Comparison of ENCODE assay signal across 30 cellular contexts in genomic region chr9:36902063-36902735, GRCh38.
"Had no signal": no experiment of that assay in that cellular context is flagged by ENCODE, and none has a peak within 500 bp of the region (broad histone marks: within the 10 kb centered on the region; RNA-seq: fewer than 3 reads in every experiment).

No MANE protein-coding gene starts in this region.

- H3K79me2 ChIP-seq: parathyroid adenoma had no signal

- H3K9ac ChIP-seq: parathyroid adenoma had no signal

- FAIRE-seq: frontal cortex had no signal

- H3K9me3 Mint-ChIP-seq: activated CD4-positive, alpha-beta memory T cell treated with anti-CD3 and anti-CD28 coated beads, Interleukin-2, amount 10 ng/mL, durations not matched to agents 7 days and 5 days; activated CD4-positive, alpha-beta T cell treated with anti-CD3 and anti-CD28 coated beads, Interleukin-2, amount 10 ng/mL, durations not matched to agents 24 days and 14 days; activated T-helper 2 cell treated with anti-CD3 and anti-CD28 coated beads, Interferon-gamma antibody, Interleukin-2, Interleukin-4, amounts not matched to agents 10 μg/mL and 5 μg/mL and 100 μg/mL, durations not matched to agents 14 hours and 24 hours and 36 hours; nephron progenitor cell had no signal

- H3K4me3 Mint-ChIP-seq: activated CD4-positive, alpha-beta memory T cell treated with anti-CD3 and anti-CD28 coated beads, Interleukin-2, amount 10 ng/mL, durations not matched to agents 7 days and 5 days; activated CD4-positive, alpha-beta T cell treated with anti-CD3 and anti-CD28 coated beads, Interleukin-2, amount 10 ng/mL, durations not matched to agents 24 days and 14 days; activated naive CD8-positive, alpha-beta T cell; nephron progenitor cell; T-helper 17 cell had no signal

- H2AFZ ChIP-seq: parathyroid adenoma had no signal

- H3K9me3 ChIP-seq: body of pancreas, colonic mucosa, left ventricle myocardium inferior, neutrophil, psoas muscle, testis, transverse colon had no signal

- H3K4me1 ChIP-seq: body of pancreas, colonic mucosa, left ventricle myocardium inferior, parathyroid adenoma, psoas muscle, testis, transverse colon had no signal

- DNase-seq: activated CD4-positive, alpha-beta memory T cell treated with anti-CD3 and anti-CD28 coated beads, Interleukin-2, amount 10 ng/mL, durations not matched to agents 7 days and 5 days; activated CD4-positive, alpha-beta T cell treated with anti-CD3 and anti-CD28 coated beads, Interleukin-2, amount 10 ng/mL, durations not matched to agents 24 days and 14 days; activated CD4-positive, CD25-positive, alpha-beta regulatory T cell treated with anti-CD3 and anti-CD28 coated beads, Interleukin-2, amount 50 U/mL, for 72 hours; activated naive CD4-positive, alpha-beta T cell; activated T-cell treated with anti-CD3 and anti-CD28 coated beads, Interleukin-2, amount 50 U/mL, for 48 hours; aorta; cerebellar nuclear complex; colonic mucosa; effector CD8-positive, alpha-beta T cell; left ventricle myocardium inferior; nephron progenitor cell; psoas muscle; stimulated activated CD4-positive, alpha-beta T cell treated with anti-CD3 and anti-CD28 coated beads, Interleukin-1b, Interleukin-23, amount 100 ng/mL, for 48 hours; stimulated activated CD4-positive, alpha-beta T cell treated with anti-CD3 and anti-CD28 coated beads, Interleukin-4, amount 100 ng/mL, for 4 hours; stimulated activated CD8-positive, alpha-beta memory T cell treated with anti-CD3 and anti-CD28 coated beads, Interleukin-4, amount 100 ng/mL, for 48 hours; stimulated activated naive CD4-positive, alpha-beta T cell; T-helper 17 cell; T1000; testis; transverse colon; WERI-Rb-1 had no signal

- H3K27ac Mint-ChIP-seq: activated CD4-positive, alpha-beta memory T cell treated with anti-CD3 and anti-CD28 coated beads, Interleukin-2, amount 10 ng/mL, durations not matched to agents 7 days and 5 days; activated CD4-positive, alpha-beta T cell treated with anti-CD3 and anti-CD28 coated beads, Interleukin-2, amount 10 ng/mL, durations not matched to agents 24 days and 14 days; activated naive CD8-positive, alpha-beta T cell; activated T-helper 2 cell treated with anti-CD3 and anti-CD28 coated beads, Interferon-gamma antibody, Interleukin-2, Interleukin-4, amounts not matched to agents 10 μg/mL and 5 μg/mL and 100 μg/mL, durations not matched to agents 14 hours and 24 hours and 36 hours; nephron progenitor cell; T-helper 17 cell had no signal

- H3K4me2 ChIP-seq: smooth muscle cell had no signal

- ATAC-seq: body of pancreas, psoas muscle, T-helper 17 cell had no signal

- H3K36me3 ChIP-seq: cardiac muscle cell, colonic mucosa, left ventricle myocardium inferior, neutrophil, transverse colon had no signal

- H3K36me3 Mint-ChIP-seq: activated naive CD8-positive, alpha-beta T cell had no signal

- H3K27me3 ChIP-seq: body of pancreas, colonic mucosa, testis had no signal

- H3K4me3 ChIP-seq: body of pancreas, cardiac muscle cell, colonic mucosa, left ventricle myocardium inferior, lung, psoas muscle, smooth muscle cell, testis, transverse colon had no signal

- H3K27ac ChIP-seq: body of pancreas, cardiac muscle cell, colonic mucosa, left ventricle myocardium inferior, neutrophil, parathyroid adenoma, psoas muscle, testis, transverse colon, WERI-Rb-1 had no signal
